8 cellular contexts compared by ENCODE assay signal in genomic region chr6:37741757-37742400, GRCh38. TPM values are rescaled to one million over a fixed set of nuclear protein-coding genes. Genes with fewer than 3 reads are reported as not detected.
DNase-seq lines count a peak whose midpoint lies in the region; ATAC-seq and TF ChIP-seq lines count a peak whose summit lies in the region.

No MANE protein-coding gene starts in this region.

- peak; percentile 57 for TF ChIP-seq CTCF in choroid plexus epithelial cell (conservative IDR thresholded peaks at IDR 0.05; ENCODE audit: low read depth, low read length)
- TF ChIP-seq CTCF in natural killer cell (IDR thresholded peaks at IDR 0.05), result no peak

- H3K36me3 Mint-ChIP-seq in natural killer cell (no peaks in the 10 kb centered on the region), T-helper 17 cell (ENCODE audit: low read depth) (peaks cover 9% of the 10 kb centered on the region)

- no peak overlapping the region for H3K4me3 Mint-ChIP-seq in natural killer cell
- H3K4me3 Mint-ChIP-seq in T-helper 17 cell, result no peak overlapping the region

- DNase-seq in Daoy (ENCODE audit: low read depth) (peak; percentile 24), MG63 (peak; percentile 21), choroid plexus epithelial cell (ENCODE audit: low read depth) (no peak), mucosa of gallbladder (ENCODE audit: low spot score) (peak; percentile 55), natural killer cell (no peak), T-helper 17 cell (no peak), GOT3 (lab: John Stamatoyannopoulos, UW) (no peak)

- no peaks in the 10 kb centered on the region for H3K4me1 Mint-ChIP-seq in natural killer cell
- H3K4me1 Mint-ChIP-seq in T-helper 17 cell, result peaks cover 6% of the 10 kb centered on the region

- intact Hi-C loops in natural killer cell (cut with micrococcal nuclease), result no loop called here

- no peak overlapping the region for H3K4me3 ChIP-seq in MG63
- no peak overlapping the region for H3K4me3 ChIP-seq in choroid plexus epithelial cell (ENCODE audit: low read depth, low read length)

- no peak overlapping the region for H3K27ac Mint-ChIP-seq in natural killer cell
- no peak overlapping the region for H3K27ac Mint-ChIP-seq in T-helper 17 cell

- no peaks in the 10 kb centered on the region for H3K9me3 Mint-ChIP-seq in natural killer cell

- H3K27me3 Mint-ChIP-seq in natural killer cell (ENCODE audit: low read depth in 2 of 2), result peaks cover 25 to 44% of the 10 kb centered on the region in 2 donors
- peaks cover 50% of the 10 kb centered on the region for H3K27me3 Mint-ChIP-seq in T-helper 17 cell

- ATAC-seq in natural killer cell (no peak), GM19467 (IDR thresholded peaks at IDR 0.05; ENCODE audit: unreplicated experiment) (no peak), T-helper 17 cell (no peak)

- H3K36me3 ChIP-seq in MG63, result no peaks in the 10 kb centered on the region

- H3K9me3 ChIP-seq in MG63 (no peaks in the 10 kb centered on the region), T-helper 17 cell (ENCODE audit: control insufficient read depth, low read length, poor library complexity, severe bottlenecking) (no peaks in the 10 kb centered on the region)

- no peaks in the 10 kb centered on the region for H3K27me3 ChIP-seq in MG63

RNA-seq across cellular contexts. Expression of gene MDGA1, which starts 44.2 kb away (rescaled TPM):
- total RNA-seq in Daoy (2014; rRNA removed; shearing (Covaris generic)), result 10.6 and 13.0 TPM in 2 replicates
- 10.0 and 15.3 TPM in 2 replicates for total RNA-seq in MG63 (2014; rRNA removed; shearing (Covaris generic); ENCODE audit: low replicate concordance)
- total RNA-seq in mucosa of gallbladder (11.5 TPM), natural killer cell (10 to 100 TPM in 2 of 3 donors, under 1 TPM in 1; 0.53 to 24.2 (median 16.7) TPM), T-helper 17 cell (1 to 10 TPM in 1 of 2 donors, under 1 TPM in 1; 0.21 to 2.8 TPM)

Comparison
In these comparisons a context has a peak if more than half of its experiments do, and no peak if none do; other contexts are left out.
1. DNase-seq: peak in Daoy (single experiment), MG63 (single experiment) and mucosa of gallbladder (single experiment); none in choroid plexus epithelial cell (single experiment), natural killer cell (single experiment), T-helper 17 cell (0 of 3) and GOT3 (single experiment).